Comparison of ENCODE assay signal across 13 cellular contexts in the genomic region with DNA sequence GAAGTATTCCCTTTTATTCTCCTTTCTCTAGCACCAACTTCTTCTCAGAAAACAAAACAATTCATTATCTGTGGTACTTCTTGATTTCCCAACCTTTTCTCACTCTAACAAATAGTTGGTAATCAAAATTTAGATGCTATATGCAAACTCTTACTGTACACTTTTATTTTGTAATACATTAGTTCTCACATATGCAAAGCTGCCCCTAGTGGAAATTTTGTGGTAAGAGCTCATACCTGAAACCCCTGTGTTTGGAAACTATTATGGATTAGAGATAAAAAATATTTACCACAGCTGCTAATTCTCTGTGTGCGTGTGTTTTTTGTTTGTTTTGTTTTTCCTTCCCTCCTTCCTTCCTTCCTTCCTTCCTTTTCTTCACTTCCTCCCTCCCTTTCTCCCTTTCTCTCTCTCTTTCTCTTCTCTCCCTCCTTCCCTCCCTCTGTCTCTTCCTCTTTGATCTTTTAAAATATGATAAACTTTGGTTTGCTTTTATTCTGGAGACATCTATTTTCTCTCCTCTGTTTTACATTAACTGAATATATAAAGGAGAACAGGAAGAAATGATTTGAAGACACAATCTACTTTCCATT.
DNase-seq lines count a peak whose midpoint lies in the region; ATAC-seq, FAIRE-seq and TF ChIP-seq lines count a peak whose summit lies in the region.
"Had no signal": no experiment of that assay in that cellular context is flagged by ENCODE, and none has a peak within 500 bp of the region (broad histone marks: within the 10 kb centered on the region; RNA-seq: fewer than 3 reads in every experiment).

No MANE protein-coding gene starts in this region.

- H3K27me3 ChIP-seq in neural progenitor cell = no peaks in the 10 kb centered on the region
- H3K27me3 ChIP-seq in pancreas = no peaks in the 10 kb centered on the region
- H3K27me3 ChIP-seq: esophagus muscularis mucosa had no signal

- intact Hi-C loops in pancreas (cut with DNase I) = no loop called here

- no peak overlapping the region for H3K4me3 ChIP-seq in astrocyte of the cerebellum (ENCODE audit: low read depth, low read length)
- H3K4me3 ChIP-seq in neural progenitor cell = no peak overlapping the region
- H3K4me3 ChIP-seq in pancreas = no peak overlapping the region
- H3K4me3 ChIP-seq: esophagus muscularis mucosa had no signal

- H3K9me3 Mint-ChIP-seq in neural progenitor cell = peaks cover 3% of the 10 kb centered on the region

- no peak overlapping the region for H3K9ac ChIP-seq in neural progenitor cell

- H2AFZ ChIP-seq in neural progenitor cell (replicated peaks) = no peak overlapping the region

- FAIRE-seq in pancreas (lab: Jason Lieb, UNC) = no peak
- FAIRE-seq: GM18507, H1 had no signal

- H3K79me2 ChIP-seq in neural progenitor cell (ENCODE audit: low read depth) = no peaks in the 10 kb centered on the region

- no peaks in the 10 kb centered on the region for H3K4me1 ChIP-seq in neural progenitor cell
- H3K4me1 ChIP-seq in pancreas = no peaks in the 10 kb centered on the region
- H3K4me1 ChIP-seq: esophagus muscularis mucosa had no signal

- peak; percentile 52 for TF ChIP-seq CTCF in astrocyte of the cerebellum (IDR thresholded peaks at IDR 0.05; ENCODE audit: low read depth, low read length, missing control alignments)
- TF ChIP-seq CTCF in neural progenitor cell (IDR thresholded peaks at IDR 0.05) = peak; percentile 57
- peak in 2 of 4 donors; percentile 6 to 14 for TF ChIP-seq CTCF in pancreas (IDR thresholded peaks at IDR 0.05)

- ATAC-seq in pancreas (no peak), HG02763 (IDR thresholded peaks at IDR 0.05; ENCODE audit: unreplicated experiment) (no peak)

- H3K27ac ChIP-seq in neural progenitor cell (no peak overlapping the region), pancreas (no peak overlapping the region)
- H3K27ac ChIP-seq: esophagus muscularis mucosa had no signal

- H3K9me3 ChIP-seq in neural progenitor cell (ENCODE audit: low read depth) (no peaks in the 10 kb centered on the region), pancreas (no peaks in the 10 kb centered on the region)
- H3K9me3 ChIP-seq: esophagus muscularis mucosa had no signal

- H3K36me3 Mint-ChIP-seq in neural progenitor cell = no peaks in the 10 kb centered on the region

- DNase-seq in NCI-H1105 treated with DMSO at 0.1 percent for 48 hours (lab: John Stamatoyannopoulos, UW) = peak; percentile 1
- DNase-seq in NCI-H1105 (lab: John Stamatoyannopoulos, UW) = no peak
- DNase-seq in NCI-H460 (ENCODE audit: extremely low read depth, low read depth) = peak; percentile 9
- no peak for DNase-seq in astrocyte of the cerebellum (ENCODE audit: low read depth)
- DNase-seq in neural progenitor cell (ENCODE audit: low spot score) = no peak
- no peak for DNase-seq in pancreas
- DNase-seq in mucosa of gallbladder (ENCODE audit: low spot score) = no peak
- DNase-seq: activated naive CD4-positive, alpha-beta T cell; midbrain had no signal

- WGBS in pancreas, 2 donors = 0 to 7% methylated on average over 1 of the region's 1 CpG

- H3K36me3 ChIP-seq in neural progenitor cell = no peaks in the 10 kb centered on the region
- no peaks in the 10 kb centered on the region for H3K36me3 ChIP-seq in pancreas
- H3K36me3 ChIP-seq: esophagus muscularis mucosa had no signal

- no peak overlapping the region for H3K4me3 Mint-ChIP-seq in neural progenitor cell

- H3K4me2 ChIP-seq in neural progenitor cell = no peak overlapping the region

- H3K27me3 Mint-ChIP-seq in neural progenitor cell (ENCODE audit: insufficient read depth, low read depth) = no peaks in the 10 kb centered on the region

- no peaks in the 10 kb centered on the region for H3K4me1 Mint-ChIP-seq in neural progenitor cell

- in situ Hi-C loops in astrocyte of the cerebellum (cut with HindIII; ENCODE audit: low sequenced_read_pairs) = no loop called here

- H4K20me1 ChIP-seq in neural progenitor cell (ENCODE audit: low read depth) = no peaks in the 10 kb centered on the region

- H3K27ac Mint-ChIP-seq in neural progenitor cell = no peak overlapping the region

- no peaks in the 10 kb centered on the region for H3F3A ChIP-seq in neural progenitor cell (ENCODE audit: low read depth)

Comparison
In these comparisons a context has a peak if more than half of its experiments do, and no peak if none do; other contexts are left out.
1. DNase-seq: peak in NCI-H1105 treated with DMSO at 0.1 percent for 48 hours (single experiment) and NCI-H460 (single experiment); none in NCI-H1105 (single experiment), astrocyte of the cerebellum (single experiment), neural progenitor cell (single experiment), pancreas (0 of 6) and mucosa of gallbladder (single experiment).